18 cellular contexts compared by ENCODE assay signal in the genomic region with DNA sequence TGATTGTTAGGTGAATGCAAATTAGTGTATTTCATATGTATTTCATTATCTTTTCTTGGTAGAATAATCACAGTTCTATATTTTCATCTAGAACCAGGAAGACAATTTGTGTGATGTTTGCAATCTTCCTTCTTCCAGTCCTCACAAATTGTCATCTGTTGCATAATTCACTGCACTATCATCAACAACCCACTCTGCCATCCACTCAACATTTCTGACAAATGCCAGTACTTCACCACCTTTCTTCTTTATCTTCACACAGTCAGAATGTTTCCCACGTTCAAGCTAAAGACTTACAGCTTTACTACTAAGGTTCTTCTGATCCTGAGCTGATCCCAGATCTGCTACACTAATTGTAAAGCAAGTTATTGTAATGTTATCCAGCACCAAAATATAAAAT.
DNase-seq lines count a peak whose midpoint lies in the region; ATAC-seq, FAIRE-seq and TF ChIP-seq lines count a peak whose summit lies in the region.
"Had no signal": no experiment of that assay in that cellular context is flagged by ENCODE, and none has a peak within 500 bp of the region (broad histone marks: within the 10 kb centered on the region; RNA-seq: fewer than 3 reads in every experiment).

No MANE protein-coding gene starts in this region.

- H4K20me1 ChIP-seq in GM23248 (ENCODE audit: insufficient read depth) (no peaks in the 10 kb centered on the region), astrocyte (ENCODE audit: insufficient read depth, low read length) (no peaks in the 10 kb centered on the region)

- H3K27ac ChIP-seq in GM23248 (no peak overlapping the region), astrocyte (ENCODE audit: low read depth, low read length) (no peak overlapping the region), mesodermal cell (ENCODE audit: low read depth, low read length, severe bottlenecking) (peak overlapping the region; percentile 74)

- H3F3A ChIP-seq in GM23248 (ENCODE audit: insufficient read depth): peaks cover 18% of the 10 kb centered on the region

- H2AFZ ChIP-seq in GM23248 (peak overlapping the region; percentile 25; the same call in 1 of the 2 replicates), astrocyte (ENCODE audit: low read depth, low read length) (no peak overlapping the region)
- H2AFZ ChIP-seq: GM23338 had no signal

- TF ChIP-seq CTCF in astrocyte (IDR thresholded peaks at IDR 0.05; ENCODE audit: insufficient read depth, low read depth, low read length): no peak
- TF ChIP-seq CTCF in mucosa of descending colon (IDR thresholded peaks at IDR 0.05): no peak

- H3K27me3 Mint-ChIP-seq in astrocyte (ENCODE audit: low read depth, unreplicated experiment): no peaks in the 10 kb centered on the region
- H3K27me3 Mint-ChIP-seq: B cell; CD4-positive, alpha-beta T cell had no signal

- H3K4me3 ChIP-seq in GM23248 (no peak overlapping the region), astrocyte (ENCODE audit: insufficient read depth, low read depth, low read length) (no peak overlapping the region), mesodermal cell (ENCODE audit: extremely low read depth, insufficient read depth, low read length, poor library complexity, severe bottlenecking) (no peak overlapping the region), mucosa of descending colon (no peak overlapping the region)
- H3K4me3 ChIP-seq: GM23338, HAP-1 had no signal

- no peaks in the 10 kb centered on the region for H3K79me2 ChIP-seq in GM23248 (ENCODE audit: insufficient read depth)
- H3K79me2 ChIP-seq in astrocyte (ENCODE audit: insufficient read depth, low read length): no peaks in the 10 kb centered on the region

- H3K9ac ChIP-seq in GM23248 (no peak overlapping the region), astrocyte (ENCODE audit: low read length) (no peak overlapping the region)

- WGBS in GM23248 (ENCODE audit: low coverage in 1 of 2, low lambda C conversion rate in 2 of 2, missing lambda C conversion rate in 2 of 2), 2 experiments: 21 to 25% methylated on average over 1 of the region's 1 CpG
- whole genome bisulfite sequencing in mesodermal cell (ENCODE audit: insufficient coverage in 2 of 2), 2 experiments: no CpG with 5 or more reads among the region's 1 CpG

- no peak overlapping the region for H3K4me3 Mint-ChIP-seq in astrocyte (ENCODE audit: unreplicated experiment)
- H3K4me3 Mint-ChIP-seq: B cell; CD4-positive, alpha-beta T cell; GM23338 had no signal

- peaks cover 25% of the 10 kb centered on the region for H3K4me1 Mint-ChIP-seq in astrocyte (ENCODE audit: low read depth, unreplicated experiment)
- H3K4me1 Mint-ChIP-seq: B cell, GM23338 had no signal

- intact Hi-C loops in mucosa of descending colon (cut with DNase I, micrococcal nuclease): no loop called here

- H3K27me3 ChIP-seq in GM23248 (replicated peaks; ENCODE audit: insufficient read depth) (no peaks in the 10 kb centered on the region), astrocyte (ENCODE audit: insufficient read depth, low read length) (no peaks in the 10 kb centered on the region)

- H3K36me3 Mint-ChIP-seq in astrocyte (ENCODE audit: low read depth, unreplicated experiment): no peaks in the 10 kb centered on the region

- H3K36me3 ChIP-seq in GM23248 (ENCODE audit: low read depth) (no peaks in the 10 kb centered on the region), astrocyte (ENCODE audit: insufficient read depth, low read length) (no peaks in the 10 kb centered on the region), mesodermal cell (ENCODE audit: control insufficient read depth, insufficient read depth, low read length) (no peaks in the 10 kb centered on the region), mucosa of descending colon (ENCODE audit: low read depth) (no peaks in the 10 kb centered on the region)
- H3K36me3 ChIP-seq: HAP-1 had no signal

- H3K9me2 ChIP-seq in GM23248 (ENCODE audit: insufficient read depth): no peaks in the 10 kb centered on the region; the same call in 1 of the 2 replicates

- H3K27ac Mint-ChIP-seq in astrocyte (ENCODE audit: unreplicated experiment): peak overlapping the region; percentile 92
- H3K27ac Mint-ChIP-seq: B cell; CD4-positive, alpha-beta T cell; GM23338 had no signal

- in situ Hi-C loops in GM23248 (cut with MboI): no loop called here

- no peak overlapping the region for H3K4me2 ChIP-seq in GM23248 (ENCODE audit: unreplicated experiment)
- H3K4me2 ChIP-seq in astrocyte (ENCODE audit: low read length): no peak overlapping the region
- H3K4me2 ChIP-seq: GM23338 had no signal

- FAIRE-seq in astrocyte (lab: Jason Lieb, UNC): no peak
- FAIRE-seq: A204.1, G401.6, GM12891 had no signal

- no peak for DNase-seq in GM23248
- DNase-seq in OCI-M1 (lab: John Stamatoyannopoulos, UW): peak; percentile 15
- DNase-seq in astrocyte (ENCODE audit: low read depth): no peak
- no peak for DNase-seq in NK-92 (lab: John Stamatoyannopoulos, UW; ENCODE audit: unreplicated experiment)
- DNase-seq in mucosa of descending colon: no peak
- DNase-seq: C1 segment of cervical spinal cord; CD4-positive, alpha-beta T cell; DMS153; DMS79 treated with DMSO at 0.1 percent for 48 hours; EL had no signal

- ATAC-seq in mucosa of descending colon: no peak
- no peak for ATAC-seq in HG02610 (IDR thresholded peaks at IDR 0.05; ENCODE audit: unreplicated experiment)
- ATAC-seq: GM23338 had no signal

- H3K4me1 ChIP-seq in GM23248 (ENCODE audit: insufficient read depth) (peaks cover 34% of the 10 kb centered on the region), astrocyte (ENCODE audit: insufficient read depth, low read length) (peaks cover 4% of the 10 kb centered on the region), mesodermal cell (ENCODE audit: control insufficient read depth, insufficient read depth, low read length, poor library complexity, severe bottlenecking) (peaks cover 17% of the 10 kb centered on the region), mucosa of descending colon (ENCODE audit: low read depth) (peaks cover 14% of the 10 kb centered on the region)

- H3K9me3 ChIP-seq in GM23248 (ENCODE audit: low read depth) (no peaks in the 10 kb centered on the region), astrocyte (ENCODE audit: insufficient read depth, low read depth, low read length) (no peaks in the 10 kb centered on the region), mesodermal cell (ENCODE audit: control insufficient read depth, low read length) (no peaks in the 10 kb centered on the region), mucosa of descending colon (no peaks in the 10 kb centered on the region)
- H3K9me3 ChIP-seq: HAP-1 had no signal

- no peaks in the 10 kb centered on the region for H3K9me3 Mint-ChIP-seq in astrocyte (ENCODE audit: unreplicated experiment)
- H3K9me3 Mint-ChIP-seq: GM23338 had no signal
